In the genomic region with DNA sequence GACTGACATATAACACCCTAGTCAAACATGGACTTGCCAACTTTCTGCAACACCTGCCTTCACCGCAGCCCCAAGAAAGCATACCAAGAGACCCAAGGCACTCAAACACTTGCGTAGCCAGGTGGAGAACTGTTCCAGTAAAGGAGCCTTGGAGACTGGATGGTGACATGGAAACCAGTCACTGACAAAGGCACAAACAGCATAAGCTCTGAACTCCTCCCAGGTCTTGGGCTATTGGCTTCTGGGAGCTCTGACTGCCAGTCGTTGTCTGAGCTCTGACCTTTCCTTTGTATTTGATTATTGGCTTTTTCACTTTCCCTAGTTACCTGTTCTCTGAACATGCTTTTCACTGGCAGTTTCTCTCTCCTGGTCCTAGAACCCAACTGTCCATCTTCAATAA, we compare ENCODE assay signal across 2 cellular contexts.
TF ChIP-seq lines count a peak whose summit lies in the region.

No MANE protein-coding gene starts in this region.

TF ChIP-seq in liver, 16 proteins besides CTCF, POLR2A, EP300 and RAD21:
- no peak for TF ChIP-seq EGR1 (IDR thresholded peaks at IDR 0.05; ENCODE audit: low read depth in 2 of 2)
- TF ChIP-seq SP1 (IDR thresholded peaks at IDR 0.05) = peak; percentile 22
- no peak for TF ChIP-seq TAF1 (conservative IDR thresholded peaks at IDR 0.05)
- TF ChIP-seq, protein P1, sequence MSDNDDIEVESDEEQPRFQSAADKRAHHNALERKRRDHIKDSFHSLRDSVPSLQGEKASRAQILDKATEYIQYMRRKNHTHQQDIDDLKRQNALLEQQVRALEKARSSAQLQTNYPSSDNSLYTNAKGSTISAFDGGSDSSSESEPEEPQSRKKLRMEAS (IDR thresholded peaks at IDR 0.05) = no peak
- peak in 1 of 2 donors; percentile 28 for TF ChIP-seq HNF4A (conservative IDR thresholded peaks at IDR 0.05)
- no peak for TF ChIP-seq JUND (IDR thresholded peaks at IDR 0.05)
- TF ChIP-seq, protein P2, sequence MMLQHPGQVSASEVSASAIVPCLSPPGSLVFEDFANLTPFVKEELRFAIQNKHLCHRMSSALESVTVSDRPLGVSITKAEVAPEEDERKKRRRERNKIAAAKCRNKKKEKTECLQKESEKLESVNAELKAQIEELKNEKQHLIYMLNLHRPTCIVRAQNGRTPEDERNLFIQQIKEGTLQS (IDR thresholded peaks at IDR 0.05) = no peak
- TF ChIP-seq RXRA (IDR thresholded peaks at IDR 0.05) = no peak
- TF ChIP-seq YY1 (IDR thresholded peaks at IDR 0.05) = no peak

TF ChIP-seq in HepG2, 621 proteins besides CTCF, POLR2A, EP300 and RAD21:
- TF ChIP-seq ZNF121 (CRISPR knock-in tag; IDR thresholded peaks at IDR 0.05) (no peak), ZNF224 (CRISPR knock-in tag; IDR thresholded peaks at IDR 0.05) (no peak), MATR3 (CRISPR knock-in tag; IDR thresholded peaks at IDR 0.05) (no peak), ZNF782 (CRISPR knock-in tag; IDR thresholded peaks at IDR 0.05; ENCODE audit: borderline replicate concordance) (no peak), ZNF354B (CRISPR knock-in tag; IDR thresholded peaks at IDR 0.05) (no peak), CREB1 (IDR thresholded peaks at IDR 0.05) (no peak), CREB1 (CRISPR knock-in tag; IDR thresholded peaks at IDR 0.05) (no peak), PHF5A (CRISPR knock-in tag; IDR thresholded peaks at IDR 0.05; ENCODE audit: low read depth, unreplicated experiment) (no peak), ZNF577 (CRISPR knock-in tag; IDR thresholded peaks at IDR 0.05; ENCODE audit: borderline replicate concordance, low read depth) (no peak), ADNP (CRISPR knock-in tag; IDR thresholded peaks at IDR 0.05) (no peak), GPN1 (CRISPR knock-in tag; IDR thresholded peaks at IDR 0.05; ENCODE audit: borderline replicate concordance) (no peak), AGO2 (optimal IDR thresholded peaks at IDR 0.05; ENCODE audit: low read depth, low read length) (no peak), ZNF567 (CRISPR knock-in tag; IDR thresholded peaks at IDR 0.05; ENCODE audit: borderline replicate concordance) (no peak), ZNF143 (CRISPR knock-in tag; IDR thresholded peaks at IDR 0.05) (no peak)
- TF ChIP-seq, protein P3, sequence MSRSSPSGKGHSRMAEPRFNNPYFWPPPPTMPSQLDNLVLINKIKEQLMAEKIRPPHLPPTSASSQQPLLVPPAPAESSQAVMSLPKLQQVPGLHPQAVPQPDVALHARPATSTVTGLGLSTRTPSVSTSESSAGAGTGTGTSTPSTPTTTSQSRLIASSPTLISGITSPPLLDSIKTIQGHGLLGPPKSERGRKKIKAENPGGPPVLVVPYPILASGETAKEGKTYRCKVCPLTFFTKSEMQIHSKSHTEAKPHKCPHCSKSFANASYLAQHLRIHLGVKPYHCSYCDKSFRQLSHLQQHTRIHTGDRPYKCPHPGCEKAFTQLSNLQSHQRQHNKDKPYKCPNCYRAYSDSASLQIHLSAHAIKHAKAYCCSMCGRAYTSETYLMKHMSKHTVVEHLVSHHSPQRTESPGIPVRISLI (CRISPR knock-in tag; IDR thresholded peaks at IDR 0.05; ENCODE audit: borderline replicate concordance) = no peak
- TF ChIP-seq, protein P4, sequence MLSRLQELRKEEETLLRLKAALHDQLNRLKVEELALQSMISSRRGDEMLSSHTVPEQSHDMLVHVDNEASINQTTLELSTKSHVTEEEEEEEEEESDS (CRISPR knock-in tag; IDR thresholded peaks at IDR 0.05; ENCODE audit: borderline replicate concordance) = no peak
